In genomic region chr2:85813978-85814801, GRCh38 we compare ENCODE assay signal across 8 cellular contexts.
A peak's percentile ranks its signal among the peaks of the same experiment; 100 is the strongest.
DNase-seq lines count a peak whose midpoint lies in the region; ATAC-seq and TF ChIP-seq lines count a peak whose summit lies in the region.

No MANE protein-coding gene starts in this region.

- TF ChIP-seq CTCF in Calu3 (IDR thresholded peaks at IDR 0.05; ENCODE audit: unreplicated experiment) (peak; percentile 91), kidney epithelial cell (IDR thresholded peaks at IDR 0.05; ENCODE audit: insufficient read depth, low read length, poor library complexity, severe bottlenecking) (peak; percentile 98)

- no peaks in the 10 kb centered on the region for H3K4me1 Mint-ChIP-seq in Calu3 (ENCODE audit: low read depth, unreplicated experiment)

- H3K27me3 ChIP-seq in kidney epithelial cell (ENCODE audit: control insufficient read depth, insufficient read depth, low read length): peaks cover 9% of the 10 kb centered on the region

- no peak overlapping the region for H3K4me3 ChIP-seq in kidney epithelial cell (ENCODE audit: low read depth, low read length)

- H3K4me3 Mint-ChIP-seq in Calu3 (ENCODE audit: low read depth, unreplicated experiment): no peak overlapping the region

- H3K27ac Mint-ChIP-seq in Calu3 (ENCODE audit: unreplicated experiment): no peak overlapping the region

- H3K27me3 Mint-ChIP-seq in Calu3 (ENCODE audit: unreplicated experiment): peaks cover 19% of the 10 kb centered on the region

- DNase-seq in Calu3 (peak; percentile 95), NCI-H510A treated with DMSO at 0.1 percent for 48 hours (lab: John Stamatoyannopoulos, UW) (peak; percentile 72), kidney epithelial cell (ENCODE audit: low read depth) (peak; percentile 39), GF-D8 (lab: John Stamatoyannopoulos, UW) (no peak)
- DNase-seq in activated CD4-positive, alpha-beta T cell treated with anti-CD3 and anti-CD28 coated beads for 1 hour: peak; percentile 67
- peak; percentile 57 for DNase-seq in central memory CD4-positive, alpha-beta T cell
- peak; percentile 73 to 77 for DNase-seq in stimulated activated CD4-positive, alpha-beta T cell treated with anti-CD3 and anti-CD28 coated beads, Interleukin-1b, Interleukin-23, amount 100 ng/mL, for 4 hours (ENCODE audit: low read depth in 2 of 2)

- ATAC-seq in HG02759 (IDR thresholded peaks at IDR 0.05; ENCODE audit: unreplicated experiment): peak; percentile 76

- BruUV-seq in Calu3 (replicated peaks; lab: Mats Ljungman, UMichigan): no TSS peak

- H3K9me3 Mint-ChIP-seq in Calu3 (ENCODE audit: low read depth, unreplicated experiment): no peaks in the 10 kb centered on the region

- H3K36me3 ChIP-seq in kidney epithelial cell (ENCODE audit: control insufficient read depth, insufficient read depth, low read length): no peaks in the 10 kb centered on the region

- CTCF ChIA-PET in Calu3 (lab: Charles Lee): interaction anchor here (0.5 to 1.9 kb wide), 12 partner anchors 14 to 177 kb away, joined by 3 to 28 read pairs (median 7); no protein-coding TSS in a partner anchor

- H3K36me3 Mint-ChIP-seq in Calu3 (ENCODE audit: insufficient read depth, unreplicated experiment): no peaks in the 10 kb centered on the region

- intact Hi-C loops in Calu3 (cut with micrococcal nuclease; ENCODE audit: unreplicated experiment): loop anchor here (1.0 kb wide), 2 partner anchors 64 to 85 kb away; no protein-coding TSS in a partner anchor
